In the genomic region with DNA sequence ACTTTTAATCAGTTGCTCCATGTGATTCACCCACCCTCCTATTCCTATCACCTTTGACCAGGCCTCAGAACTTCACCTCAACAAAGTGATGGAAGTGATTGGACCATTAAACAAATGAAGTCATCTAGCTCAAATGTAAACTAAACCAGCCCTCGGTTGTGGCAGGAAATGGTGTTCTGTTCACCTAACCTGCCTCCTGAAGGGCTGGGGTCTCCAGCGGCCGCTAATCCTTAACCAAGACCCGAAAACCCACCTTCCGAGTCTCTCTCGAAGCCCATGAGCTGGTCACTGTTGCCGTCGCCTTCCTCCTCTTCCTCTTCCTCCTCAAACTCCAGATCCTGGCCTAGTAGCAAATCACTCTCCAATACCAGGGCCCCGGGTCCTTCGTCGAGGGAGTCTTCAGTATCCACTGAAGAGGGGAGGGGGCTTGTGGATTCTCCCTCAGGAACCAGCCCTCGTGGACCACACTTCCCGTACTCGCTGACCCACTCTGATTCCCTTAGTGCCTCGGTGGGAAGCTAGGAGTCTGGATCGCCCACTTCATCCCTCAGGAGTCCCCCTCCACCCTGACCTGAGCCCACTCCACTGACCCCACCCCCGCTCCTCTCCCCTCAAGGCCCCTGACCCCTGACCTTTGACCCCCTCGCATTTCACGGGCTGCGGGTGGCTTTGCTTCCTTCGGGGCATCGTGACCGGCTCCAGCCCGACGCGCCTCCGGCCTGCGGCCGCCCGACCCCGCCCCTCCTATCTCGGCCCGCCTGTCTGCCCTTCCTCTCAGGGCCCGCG, we compare ENCODE assay signal across 8 cellular contexts. TPM values are rescaled to one million over a fixed set of nuclear protein-coding genes. Genes with fewer than 3 reads are reported as not detected.
DNase-seq lines count a peak whose midpoint lies in the region; ATAC-seq and TF ChIP-seq lines count a peak whose summit lies in the region.

No MANE protein-coding gene starts in this region.

- no peaks in the 10 kb centered on the region for H3K9me3 ChIP-seq in osteoblast (ENCODE audit: low read depth, low read length)

- ATAC-seq in Right ventricle myocardium superior (ENCODE audit: poor library complexity), result no peak
- ATAC-seq in GM21360 (IDR thresholded peaks at IDR 0.05; ENCODE audit: unreplicated experiment), result no peak

- intact Hi-C loops in Right ventricle myocardium superior (cut with DNase I), result no loop called here

- peaks cover 57% of the 10 kb centered on the region for H3K36me3 Mint-ChIP-seq in activated naive CD4-positive, alpha-beta T cell treated with anti-CD3 and anti-CD28 coated beads, Interleukin-2, amount 10 ng/mL, durations not matched to agents 7 days and 5 days

- H3K9me3 Mint-ChIP-seq in activated naive CD4-positive, alpha-beta T cell treated with anti-CD3 and anti-CD28 coated beads, Interleukin-2, amount 10 ng/mL, durations not matched to agents 7 days and 5 days, result no peaks in the 10 kb centered on the region

- H3K27ac ChIP-seq in osteoblast (ENCODE audit: low read depth, low read length), result peak overlapping the region; percentile 89

- H3K4me1 ChIP-seq in osteoblast (ENCODE audit: insufficient read depth, low read length), result peaks cover 14% of the 10 kb centered on the region

- CTCF ChIA-PET in activated naive CD4-positive, alpha-beta T cell treated with anti-CD3 and anti-CD28 coated beads, Interleukin-2, amount 10 ng/mL, durations not matched to agents 7 days and 5 days (lab: Charles Lee), result interaction anchor here (1.0 to 2.0 kb wide), 4 partner anchors 10 to 303 kb away, joined by 3 to 14 read pairs (median 6); partner anchors contain the start of genes EIF2B4, PPM1G and SNX17

- peaks cover 43% of the 10 kb centered on the region for H3K79me2 ChIP-seq in osteoblast (ENCODE audit: insufficient read depth, low read length)

- peak overlapping the region; percentile 93 for H3K27ac Mint-ChIP-seq in activated naive CD4-positive, alpha-beta T cell treated with anti-CD3 and anti-CD28 coated beads, Interleukin-2, amount 10 ng/mL, durations not matched to agents 7 days and 5 days

- DNase-seq in Daoy (ENCODE audit: low read depth) (peak; percentile 67), H7 (no peak), NCI-H2227 (lab: John Stamatoyannopoulos, UW; ENCODE audit: unreplicated experiment) (peak; percentile 85), Right ventricle myocardium superior (peak; percentile 85), osteoblast (ENCODE audit: insufficient read length, low spot score, missing footprints) (peak; percentile 62), AG20443 (ENCODE audit: low spot score) (no peak)
- DNase-seq in activated naive CD4-positive, alpha-beta T cell treated with anti-CD3 and anti-CD28 coated beads, Interleukin-2, amount 10 ng/mL, durations not matched to agents 7 days and 5 days, result peak; percentile 79

- TF ChIP-seq CTCF in osteoblast (IDR thresholded peaks at IDR 0.05; ENCODE audit: extremely low read depth, low read depth, low read length), result no peak

- H3K27me3 ChIP-seq in H7 (ENCODE audit: control insufficient read depth, insufficient read depth, low read length) (no peaks in the 10 kb centered on the region), osteoblast (ENCODE audit: insufficient read depth, low read length) (no peaks in the 10 kb centered on the region)

- peaks cover 33% of the 10 kb centered on the region for H3K4me1 Mint-ChIP-seq in activated naive CD4-positive, alpha-beta T cell treated with anti-CD3 and anti-CD28 coated beads, Interleukin-2, amount 10 ng/mL, durations not matched to agents 7 days and 5 days

- no peaks in the 10 kb centered on the region for H3K27me3 Mint-ChIP-seq in activated naive CD4-positive, alpha-beta T cell treated with anti-CD3 and anti-CD28 coated beads, Interleukin-2, amount 10 ng/mL, durations not matched to agents 7 days and 5 days

- no peak overlapping the region for H2AFZ ChIP-seq in osteoblast (ENCODE audit: low read length)

- H3K4me2 ChIP-seq in osteoblast (ENCODE audit: insufficient read depth, low read length), result peak overlapping the region; percentile 99

- H3K4me3 Mint-ChIP-seq in activated naive CD4-positive, alpha-beta T cell treated with anti-CD3 and anti-CD28 coated beads, Interleukin-2, amount 10 ng/mL, durations not matched to agents 7 days and 5 days, result peak overlapping the region; percentile 86

- peaks cover 15% of the 10 kb centered on the region for H4K20me1 ChIP-seq in osteoblast (ENCODE audit: insufficient read depth, low read length)

- peaks cover 57% of the 10 kb centered on the region for H3K36me3 ChIP-seq in H7 (replicated peaks; ENCODE audit: control insufficient read depth, insufficient read depth, low read length)
- H3K36me3 ChIP-seq in osteoblast (ENCODE audit: insufficient read depth, low read length), result peaks cover 74% of the 10 kb centered on the region

- H3K4me3 ChIP-seq in H7 (ENCODE audit: insufficient read depth, low read depth, low read length), result peak overlapping the region; percentile 91
- H3K4me3 ChIP-seq in osteoblast (ENCODE audit: insufficient read depth, low read length), result peak overlapping the region; percentile 90

RNA-seq across cellular contexts. Expression of gene ZNF513, which starts 0.5 kb away (rescaled TPM):
- total RNA-seq in Daoy (2014; rRNA removed; shearing (Covaris generic)), result 4.0 and 5.5 TPM in 2 replicates
- 11.8 and 19.2 TPM in 2 replicates for total RNA-seq in H7 (2014; rRNA removed; shearing (Covaris generic))
- total RNA-seq in Right ventricle myocardium superior (6.0 TPM), osteoblast (6.2 and 8.3 TPM in 2 replicates)

RNA-seq across cellular contexts. Expression of gene SNX17, which starts 9.6 kb away (rescaled TPM):
- total RNA-seq in Daoy (2014; rRNA removed; shearing (Covaris generic)), result 107 and 126 TPM in 2 replicates
- total RNA-seq in H7 (2014; rRNA removed; shearing (Covaris generic)), result 110 and 129 TPM in 2 replicates
- 55.6 TPM for total RNA-seq in Right ventricle myocardium superior
- total RNA-seq in osteoblast, result 152 and 165 TPM in 2 replicates

RNA-seq across cellular contexts. Expression of gene EIF2B4, which starts 9.9 kb away (rescaled TPM):
- total RNA-seq in Daoy (2014; rRNA removed; shearing (Covaris generic)), result 40.3 and 49.1 TPM in 2 replicates
- 31.6 and 33.1 TPM in 2 replicates for total RNA-seq in H7 (2014; rRNA removed; shearing (Covaris generic))
- 37.4 TPM for total RNA-seq in Right ventricle myocardium superior
- 19.2 and 24.2 TPM in 2 replicates for total RNA-seq in osteoblast

RNA-seq across cellular contexts. Expression of gene GTF3C2, which starts 23.5 kb away (rescaled TPM):
- 36.6 and 49.1 TPM in 2 replicates for total RNA-seq in Daoy (2014; rRNA removed; shearing (Covaris generic))
- 147 and 152 TPM in 2 replicates for total RNA-seq in H7 (2014; rRNA removed; shearing (Covaris generic))
- 14.6 TPM for total RNA-seq in Right ventricle myocardium superior
- 32.7 and 34.4 TPM in 2 replicates for total RNA-seq in osteoblast

RNA-seq across cellular contexts. Expression of gene PPM1G, which starts 29.4 kb away (rescaled TPM):
- 197 and 212 TPM in 2 replicates for total RNA-seq in Daoy (2014; rRNA removed; shearing (Covaris generic))
- 151 and 164 TPM in 2 replicates for total RNA-seq in H7 (2014; rRNA removed; shearing (Covaris generic))
- 34.3 TPM for total RNA-seq in Right ventricle myocardium superior
- total RNA-seq in osteoblast, result 56.6 and 65.5 TPM in 2 replicates

Comparison
In these comparisons a context has a peak if more than half of its experiments do, and no peak if none do; other contexts are left out.
1. DNase-seq: peak in Daoy (single experiment), NCI-H2227 (single experiment), activated naive CD4-positive, alpha-beta T cell treated with anti-CD3 and anti-CD28 coated beads, Interleukin-2, amount 10 ng/mL, durations not matched to agents 7 days and 5 days (single experiment), Right ventricle myocardium superior (single experiment) and osteoblast (single experiment); none in H7 (single experiment) and AG20443 (single experiment).